In genomic region chr4:4981427-4981826, GRCh38 we compare ENCODE assay signal across 23 cellular contexts. TPM values are rescaled to one million over a fixed set of nuclear protein-coding genes. Genes with fewer than 3 reads are reported as not detected.
DNase-seq lines count a peak whose midpoint lies in the region; ATAC-seq and TF ChIP-seq lines count a peak whose summit lies in the region.
"Had no signal": no experiment of that assay in that cellular context is flagged by ENCODE, and none has a peak within 500 bp of the region (broad histone marks: within the 10 kb centered on the region; RNA-seq: fewer than 3 reads in every experiment).

No MANE protein-coding gene starts in this region.

- no peak overlapping the region for H3K4me3 ChIP-seq in right atrium auricular region
- H3K4me3 ChIP-seq in mesenchymal stem cell (ENCODE audit: insufficient read depth in 1 of 2, low read depth in 1 of 2, low read length in 2 of 2): peak overlapping the region in 1 of 2 experiments; percentile 49
- no peak overlapping the region for H3K4me3 ChIP-seq in vagina
- H3K4me3 ChIP-seq: A549, colonic mucosa, lower lobe of right lung, SK-N-MC, upper lobe of right lung had no signal

- TF ChIP-seq CTCF in right atrium auricular region (IDR thresholded peaks at IDR 0.05) (no peak), vagina (IDR thresholded peaks at IDR 0.05) (no peak)

- H3K14ac ChIP-seq in mesenchymal stem cell (ENCODE audit: low read length in 2 of 2): no peak overlapping the region

- H2BK5ac ChIP-seq in mesenchymal stem cell (ENCODE audit: low read depth, low read length, poor library complexity, severe bottlenecking): no peak overlapping the region

- H3K27ac ChIP-seq in right atrium auricular region (peak overlapping the region in 1 of 2 donors; percentile 45), mesenchymal stem cell (ENCODE audit: low read length, poor library complexity, severe bottlenecking) (no peak overlapping the region), vagina (peak overlapping the region; percentile 6)
- H3K27ac ChIP-seq: A549, colonic mucosa, lower lobe of right lung, neutrophil, SK-N-MC, upper lobe of right lung had no signal

- H3K18ac ChIP-seq in mesenchymal stem cell (ENCODE audit: low read depth in 1 of 2, low read length in 2 of 2): no peak overlapping the region

- ATAC-seq in left cardiac atrium (peak; percentile 93 to 94), GM21515 (IDR thresholded peaks at IDR 0.05; ENCODE audit: unreplicated experiment) (no peak), HG02610 (IDR thresholded peaks at IDR 0.05; ENCODE audit: unreplicated experiment) (no peak)
- ATAC-seq: A549; activated naive CD8-positive, alpha-beta T cell treated with anti-CD3 and anti-CD28 coated beads, Interleukin-2, amount 50 U/mL, for 24 hours; upper lobe of right lung had no signal

- H2BK15ac ChIP-seq in mesenchymal stem cell (ENCODE audit: low read depth, poor library complexity, severe bottlenecking): no peak overlapping the region

- no peak overlapping the region for H2AK5ac ChIP-seq in mesenchymal stem cell (ENCODE audit: low read length, severe bottlenecking)

- H4K91ac ChIP-seq in mesenchymal stem cell (ENCODE audit: low read length): no peak overlapping the region

- H3K79me1 ChIP-seq in mesenchymal stem cell (replicated peaks; ENCODE audit: low read length, poor library complexity, severe bottlenecking): no peaks in the 10 kb centered on the region

- no peak overlapping the region for H4K8ac ChIP-seq in mesenchymal stem cell (ENCODE audit: low read length)

- no peak overlapping the region for H2AFZ ChIP-seq in mesenchymal stem cell (ENCODE audit: low read depth, low read length)

- intact Hi-C loops in left cardiac atrium (cut with DNase I): no loop called here
- intact Hi-C loops in vagina (cut with DNase I): loop anchor here (10.0 kb wide), 1 partner anchor 163 kb away; no protein-coding TSS in a partner anchor

- DNase-seq in left cardiac atrium (no peak), right atrium auricular region (ENCODE audit: low spot score) (no peak), fibroblast of gingiva (ENCODE audit: low read depth) (peak; percentile 87), mesenchymal stem cell (no peak), vagina (ENCODE audit: extremely low spot score in 2 of 2) (peak in 1 of 2 donors; percentile 64), middle frontal gyrus (ENCODE audit: extremely low spot score, low spot score) (no peak)
- DNase-seq: activated CD4-positive, alpha-beta T cell treated with anti-CD3 and anti-CD28 coated beads, Interleukin-2, amount 50 U/mL, for 48 hours; activated effector memory CD4-positive, alpha-beta T cell treated with anti-CD3 and anti-CD28 coated beads, Interleukin-2, amount 50 U/mL, for 16 hours; activated naive CD8-positive, alpha-beta T cell treated with anti-CD3 and anti-CD28 coated beads, Interleukin-2, amount 50 U/mL, for 24 hours; C1 segment of cervical spinal cord; Calu3; colonic mucosa; EL; HCEC 1CT; hippocampal formation; lower lobe of right lung; NCI-H524; upper lobe of right lung had no signal

- H3K36me3 ChIP-seq in right atrium auricular region (no peaks in the 10 kb centered on the region), mesenchymal stem cell (ENCODE audit: control insufficient read depth in 1 of 2, insufficient read depth in 2 of 2, low read depth in 1 of 2, low read length in 2 of 2) (no peaks in the 10 kb centered on the region), vagina (no peaks in the 10 kb centered on the region)
- H3K36me3 ChIP-seq: colonic mucosa, lower lobe of right lung, neutrophil, upper lobe of right lung had no signal

- H3K9ac ChIP-seq in mesenchymal stem cell (ENCODE audit: low read length): peak overlapping the region; percentile 25

- WGBS in mesenchymal stem cell: 88% methylated on average over 3 of the region's 3 CpGs

- no peak overlapping the region for H3K4ac ChIP-seq in mesenchymal stem cell (ENCODE audit: low read depth in 1 of 2, low read length in 2 of 2)

- H3K4me2 ChIP-seq in mesenchymal stem cell (ENCODE audit: low read length, poor library complexity, severe bottlenecking): no peak overlapping the region
- H3K4me2 ChIP-seq: A549 had no signal

- H2BK12ac ChIP-seq in mesenchymal stem cell (ENCODE audit: low read length in 2 of 2): no peak overlapping the region

- H3K4me1 ChIP-seq in right atrium auricular region: no peaks in the 10 kb centered on the region
- H3K4me1 ChIP-seq in mesenchymal stem cell (ENCODE audit: control insufficient read depth, insufficient read depth, low read depth, low read length): no peaks in the 10 kb centered on the region
- peaks cover 19% of the 10 kb centered on the region for H3K4me1 ChIP-seq in vagina
- H3K4me1 ChIP-seq: A549, colonic mucosa, lower lobe of right lung, upper lobe of right lung had no signal

- H3K23ac ChIP-seq in mesenchymal stem cell (ENCODE audit: low read length in 2 of 2): no peak overlapping the region

- TF ChIP-seq POLR2A in vagina (IDR thresholded peaks at IDR 0.05): no peak

- H3K9me3 ChIP-seq in right atrium auricular region: no peaks in the 10 kb centered on the region
- no peaks in the 10 kb centered on the region for H3K9me3 ChIP-seq in mesenchymal stem cell (ENCODE audit: control insufficient read depth, low read length)
- no peaks in the 10 kb centered on the region for H3K9me3 ChIP-seq in vagina
- H3K9me3 ChIP-seq: A549, colonic mucosa, lower lobe of right lung, neutrophil, upper lobe of right lung had no signal

- no peaks in the 10 kb centered on the region for H3K27me3 ChIP-seq in right atrium auricular region
- H3K27me3 ChIP-seq in mesenchymal stem cell (ENCODE audit: control insufficient read depth in 1 of 2, insufficient read depth in 1 of 2, low read length in 2 of 2): peaks cover 0 to 3% of the 10 kb centered on the region in 2 experiments
- no peaks in the 10 kb centered on the region for H3K27me3 ChIP-seq in vagina
- H3K27me3 ChIP-seq: colonic mucosa, neutrophil, upper lobe of right lung had no signal

- no peak overlapping the region for H2BK120ac ChIP-seq in mesenchymal stem cell (ENCODE audit: low read depth, low read length)

RNA-seq across cellular contexts. Expression of gene CYTL1, which starts 37.8 kb away (rescaled TPM):
- total RNA-seq in left cardiac atrium (1 to 10 TPM in 1 of 2 donors, under 1 TPM in 1; 0.34 to 1.4 TPM), right atrium auricular region (not detected), vagina (2.0 TPM)
- 36.4 TPM for polyA plus RNA-seq in mesenchymal stem cell (2013, experiment 1 of 2)
- 39.7 TPM for polyA plus RNA-seq in mesenchymal stem cell (2013, experiment 2 of 2)
- total RNA-seq: Calu3 had no signal
- polyA plus RNA-seq: A549 had no signal

Comparison
In these comparisons a context has a peak if more than half of its experiments do, and no peak if none do; other contexts are left out.
1. ATAC-seq: peak in left cardiac atrium (2 of 2); none in GM21515 (single experiment) and HG02610 (single experiment).